In the genomic region with DNA sequence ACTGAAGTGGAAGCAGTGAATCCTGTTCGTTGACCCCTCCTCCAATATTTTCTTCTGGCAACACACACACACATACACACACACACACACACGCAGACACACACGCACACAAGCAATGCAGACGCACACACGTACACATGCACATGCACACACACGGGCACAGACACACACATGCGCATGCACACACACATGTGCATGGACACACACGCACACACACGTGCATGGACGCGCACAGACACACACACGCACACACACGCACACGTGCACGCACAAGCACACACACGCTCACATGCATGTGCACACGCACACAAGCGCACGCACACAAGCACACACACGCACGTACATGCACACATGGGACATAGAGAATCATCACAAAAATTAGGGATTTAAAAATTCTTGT, we compare ENCODE assay signal across 25 cellular contexts.
"Had no signal": no experiment of that assay in that cellular context is flagged by ENCODE, and none has a peak within 500 bp of the region (broad histone marks: within the 10 kb centered on the region; RNA-seq: fewer than 3 reads in every experiment).

No MANE protein-coding gene starts in this region.

- H3K27me3 ChIP-seq: breast epithelium, MG63 had no signal

- H3K4me1 Mint-ChIP-seq: activated B cell treated with CpG ODN at 0.5 μM for 24 hours; activated CD4-positive, alpha-beta T cell treated with anti-CD3 and anti-CD28 coated beads, Interleukin-2, amount 10 ng/mL, durations not matched to agents 24 days and 14 days; activated CD8-positive, alpha-beta memory T cell treated with anti-CD3 and anti-CD28 coated beads, Interleukin-2, amount 10 ng/mL, durations not matched to agents 7 days and 5 days; activated naive CD4-positive, alpha-beta T cell treated with anti-CD3 and anti-CD28 coated beads, Interleukin-2, amount 50 U/mL, for 24 hours; central memory CD8-positive, alpha-beta T cell; T-helper 17 cell had no signal

- H3K4me3 Mint-ChIP-seq: activated B cell treated with CpG ODN at 0.5 μM for 24 hours; activated CD4-positive, alpha-beta T cell treated with anti-CD3 and anti-CD28 coated beads, Interleukin-2, amount 10 ng/mL, durations not matched to agents 24 days and 14 days; activated CD8-positive, alpha-beta memory T cell treated with anti-CD3 and anti-CD28 coated beads, Interleukin-2, amount 10 ng/mL, durations not matched to agents 7 days and 5 days; activated naive CD4-positive, alpha-beta T cell treated with anti-CD3 and anti-CD28 coated beads, Interleukin-2, amount 50 U/mL, for 24 hours; activated T-cell treated with anti-CD3 and anti-CD28 coated beads, Interleukin-2, amount 50 U/mL, for 24 hours; activated T-helper 1 cell treated with anti-CD3 and anti-CD28 coated beads, Interleukin-12 subunit alpha, Interleukin-12 subunit beta, Interleukin-2, Interleukin-4 antibody, amounts not matched to agents 30 ng/mL and 10 ng/mL and 1 ng/mL, durations not matched to agents 14 hours and 24 hours and 36 hours; central memory CD8-positive, alpha-beta T cell; T-helper 17 cell had no signal

- H3K9me3 Mint-ChIP-seq: activated B cell treated with CpG ODN at 0.5 μM for 24 hours; activated naive CD4-positive, alpha-beta T cell treated with anti-CD3 and anti-CD28 coated beads, Interleukin-2, amount 50 U/mL, for 24 hours had no signal

- H3K27ac ChIP-seq: breast epithelium had no signal

- H3K36me3 ChIP-seq: MG63 had no signal

- H3K9me3 ChIP-seq: breast epithelium, MG63 had no signal

- H3K27me3 Mint-ChIP-seq: activated B cell treated with CpG ODN at 0.5 μM for 24 hours; activated CD4-positive, alpha-beta T cell treated with anti-CD3 and anti-CD28 coated beads, Interleukin-2, amount 10 ng/mL, durations not matched to agents 24 days and 14 days; activated CD8-positive, alpha-beta memory T cell treated with anti-CD3 and anti-CD28 coated beads, Interleukin-2, amount 10 ng/mL, durations not matched to agents 7 days and 5 days; activated naive CD4-positive, alpha-beta T cell treated with anti-CD3 and anti-CD28 coated beads, Interleukin-2, amount 50 U/mL, for 24 hours; activated T-cell treated with anti-CD3 and anti-CD28 coated beads, Interleukin-2, amount 50 U/mL, for 24 hours; central memory CD8-positive, alpha-beta T cell; T-helper 17 cell had no signal

- H3K4me3 ChIP-seq: breast epithelium, MG63 had no signal

- H3K36me3 Mint-ChIP-seq: activated CD8-positive, alpha-beta memory T cell treated with anti-CD3 and anti-CD28 coated beads, Interleukin-2, amount 10 ng/mL, durations not matched to agents 7 days and 5 days; activated naive CD4-positive, alpha-beta T cell treated with anti-CD3 and anti-CD28 coated beads, Interleukin-2, amount 50 U/mL, for 24 hours had no signal

- H3K4me1 ChIP-seq: breast epithelium had no signal

- H3K27ac Mint-ChIP-seq: activated B cell treated with CpG ODN at 0.5 μM for 24 hours; activated CD4-positive, alpha-beta T cell treated with anti-CD3 and anti-CD28 coated beads, Interleukin-2, amount 10 ng/mL, durations not matched to agents 24 days and 14 days; activated CD8-positive, alpha-beta memory T cell treated with anti-CD3 and anti-CD28 coated beads, Interleukin-2, amount 10 ng/mL, durations not matched to agents 7 days and 5 days; activated naive CD4-positive, alpha-beta T cell treated with anti-CD3 and anti-CD28 coated beads, Interleukin-2, amount 50 U/mL, for 24 hours; activated T-cell treated with anti-CD3 and anti-CD28 coated beads, Interleukin-2, amount 50 U/mL, for 24 hours; activated T-helper 1 cell treated with anti-CD3 and anti-CD28 coated beads, Interleukin-12 subunit alpha, Interleukin-12 subunit beta, Interleukin-2, Interleukin-4 antibody, amounts not matched to agents 30 ng/mL and 10 ng/mL and 1 ng/mL, durations not matched to agents 14 hours and 24 hours and 36 hours; T-helper 17 cell had no signal

- ATAC-seq: activated CD8-positive, alpha-beta memory T cell treated with anti-CD3 and anti-CD28 coated beads, Interleukin-2, amount 10 ng/mL, durations not matched to agents 7 days and 5 days; T-helper 17 cell had no signal

- DNase-seq: activated B cell treated with CpG ODN at 0.5 μM for 24 hours; activated CD4-positive, alpha-beta T cell treated with anti-CD3 and anti-CD28 coated beads for 1 hour; activated CD4-positive, alpha-beta T cell treated with anti-CD3 and anti-CD28 coated beads, Interleukin-2, amount 10 ng/mL, durations not matched to agents 24 days and 14 days; activated CD4-positive, alpha-beta T cell treated with anti-CD3 and anti-CD28 coated beads, Interleukin-2, amount 50 U/mL, for 48 hours; activated CD8-positive, alpha-beta memory T cell treated with anti-CD3 and anti-CD28 coated beads, Interleukin-2, amount 10 ng/mL, durations not matched to agents 7 days and 5 days; activated effector memory CD4-positive, alpha-beta T cell treated with Interleukin-2 at 50 U/mL for 16 hours; activated naive CD4-positive, alpha-beta T cell; activated T-cell treated with anti-CD3 and anti-CD28 coated beads, Interleukin-2, amount 50 U/mL, for 24 hours; aorta; MG63; MV-4-11; NCI-H1105 treated with DMSO at 0.1 percent for 48 hours; NCI-H1436 treated with DMSO at 0.1 percent for 48 hours; NCI-H187; NCI-H2081 treated with DMSO at 0.1 percent for 48 hours; NCI-H446 treated with DMSO at 0.1 percent for 48 hours; NCI-H524 treated with DMSO at 0.1 percent for 48 hours; NCI-H774; SIG-M5; T-helper 17 cell; T-helper 9 cell had no signal
